20 cellular contexts compared by ENCODE assay signal in the genomic region with DNA sequence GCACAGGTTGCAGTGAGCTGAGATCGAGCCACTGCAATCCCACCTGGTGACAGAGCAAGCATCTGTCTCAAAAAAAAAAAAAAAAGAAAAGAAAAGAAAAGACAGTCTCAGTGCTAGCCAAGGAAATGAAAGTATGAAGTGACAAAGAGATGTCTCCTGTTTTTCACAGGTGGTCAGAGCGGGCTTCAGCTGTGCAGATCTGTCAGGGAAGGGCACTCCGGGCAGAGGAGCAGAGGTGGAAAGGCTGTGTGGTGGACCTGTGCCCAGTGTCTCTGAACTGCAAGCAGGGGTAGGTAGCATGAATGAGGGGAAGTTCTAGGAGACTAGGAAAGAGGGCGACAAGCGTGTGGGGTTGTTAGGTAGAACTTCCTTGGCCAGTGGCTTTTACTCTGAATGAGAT.
A peak's percentile ranks its signal among the peaks of the same experiment; 100 is the strongest.
DNase-seq lines count a peak whose midpoint lies in the region; ATAC-seq and TF ChIP-seq lines count a peak whose summit lies in the region.
"Had no signal": no experiment of that assay in that cellular context is flagged by ENCODE, and none has a peak within 500 bp of the region (broad histone marks: within the 10 kb centered on the region; RNA-seq: fewer than 3 reads in every experiment).

No MANE protein-coding gene starts in this region.

- H3K4me3 Mint-ChIP-seq in CD8-positive, alpha-beta T cell, result peak overlapping the region; percentile 84
- peak overlapping the region; percentile 76 to 86 for H3K4me3 Mint-ChIP-seq in activated T-cell treated with anti-CD3 and anti-CD28 coated beads, Interleukin-2, amount 50 U/mL, for 72 hours
- peak overlapping the region; percentile 80 for H3K4me3 Mint-ChIP-seq in natural killer cell treated with Interleukin-12 subunit alpha and Interleukin-12 subunit beta and Interleukin-15 and Interleukin-18, amount 100 ng/mL, for 72 hours
- H3K4me3 Mint-ChIP-seq: GM23338 had no signal

- H3K27ac Mint-ChIP-seq in CD8-positive, alpha-beta T cell, result peak overlapping the region; percentile 97
- H3K27ac Mint-ChIP-seq in activated T-cell treated with anti-CD3 and anti-CD28 coated beads, Interleukin-2, amount 50 U/mL, for 72 hours, result peak overlapping the region; percentile 85
- H3K27ac Mint-ChIP-seq in natural killer cell treated with Interleukin-12 subunit alpha and Interleukin-12 subunit beta and Interleukin-15 and Interleukin-18, amount 100 ng/mL, for 72 hours, result peak overlapping the region; percentile 84 to 85
- H3K27ac Mint-ChIP-seq: GM23338 had no signal

- CTCF ChIA-PET in CD8-positive, alpha-beta T cell (lab: Charles Lee), result interaction anchor here (1.1 to 2.7 kb wide), 5 partner anchors 9 to 82 kb away, joined by 3 to 13 read pairs (median 5); partner anchors contain the start of gene CD247

- H4K20me1 ChIP-seq in MM.1S (ENCODE audit: insufficient read depth, low read length), result no peaks in the 10 kb centered on the region

- H3K4me3 ChIP-seq in CD8-positive, alpha-beta T cell (ENCODE audit: low read depth, low read length), result peak overlapping the region; percentile 14
- peak overlapping the region; percentile 23 for H3K4me3 ChIP-seq in MM.1S (ENCODE audit: low read length)
- H3K4me3 ChIP-seq: GM23338, heart right ventricle, lower lobe of right lung, SK-N-MC, tibial nerve had no signal

- no peaks in the 10 kb centered on the region for H3K79me2 ChIP-seq in MM.1S (ENCODE audit: low read length)

- H3K9ac ChIP-seq in MM.1S (ENCODE audit: low read length), result peak overlapping the region; percentile 32; the same call in 1 of the 2 replicates

- no peaks in the 10 kb centered on the region for H3K9me2 ChIP-seq in MM.1S (replicated peaks; ENCODE audit: insufficient read depth, low read length)

- H3F3A ChIP-seq in MM.1S (ENCODE audit: insufficient read depth, low read length), result peaks cover 20% of the 10 kb centered on the region

- no peaks in the 10 kb centered on the region for H3K27me3 Mint-ChIP-seq in CD8-positive, alpha-beta T cell (ENCODE audit: low read depth)
- no peaks in the 10 kb centered on the region for H3K27me3 Mint-ChIP-seq in activated T-cell treated with anti-CD3 and anti-CD28 coated beads, Interleukin-2, amount 50 U/mL, for 72 hours (ENCODE audit: low read depth)
- no peaks in the 10 kb centered on the region for H3K27me3 Mint-ChIP-seq in natural killer cell treated with Interleukin-12 subunit alpha and Interleukin-12 subunit beta and Interleukin-15 and Interleukin-18, amount 100 ng/mL, for 72 hours

- peaks cover 22% of the 10 kb centered on the region for H3K36me3 Mint-ChIP-seq in CD8-positive, alpha-beta T cell
- peaks cover 0 to 1% of the 10 kb centered on the region in 2 donors for H3K36me3 Mint-ChIP-seq in activated T-cell treated with anti-CD3 and anti-CD28 coated beads, Interleukin-2, amount 50 U/mL, for 72 hours (ENCODE audit: insufficient read depth in 2 of 2)
- H3K36me3 Mint-ChIP-seq in natural killer cell treated with Interleukin-12 subunit alpha and Interleukin-12 subunit beta and Interleukin-15 and Interleukin-18, amount 100 ng/mL, for 72 hours, result no peaks in the 10 kb centered on the region

- POLR2A ChIA-PET in CD8-positive, alpha-beta T cell (lab: Charles Lee), result interaction anchor here (0.6 to 3.3 kb wide), 7 partner anchors 9 to 230 kb away, joined by 3 to 19 read pairs (median 3); partner anchors contain the start of genes CD247 and POU2F1

- peak overlapping the region; percentile 11 for H3K27ac ChIP-seq in CD8-positive, alpha-beta T cell (ENCODE audit: low read depth, low read length)
- peak overlapping the region; percentile 30; the same call in 1 of the 2 replicates for H3K27ac ChIP-seq in MM.1S (ENCODE audit: low read length)
- H3K27ac ChIP-seq: lower lobe of right lung, SK-N-MC, tibial nerve had no signal

- no peak for ATAC-seq in CD8-positive, alpha-beta T cell
- ATAC-seq in activated T-cell treated with anti-CD3 and anti-CD28 coated beads, Interleukin-2, amount 50 U/mL, for 72 hours (replicated peaks in 1 of 2), result no peak
- ATAC-seq in natural killer cell treated with Interleukin-12 subunit alpha and Interleukin-12 subunit beta and Interleukin-15 and Interleukin-18, amount 100 ng/mL, for 72 hours, result peak; percentile 30 to 39
- ATAC-seq: GM23338, heart right ventricle, lower lobe of right lung had no signal

- H3K4me1 ChIP-seq in CD8-positive, alpha-beta T cell (ENCODE audit: insufficient read depth, low read length), result peaks cover 79% of the 10 kb centered on the region
- peaks cover 27% of the 10 kb centered on the region for H3K4me1 ChIP-seq in MM.1S (ENCODE audit: low read length)
- H3K4me1 ChIP-seq: BE2C, tibial nerve had no signal

- peak overlapping the region; percentile 56 for H3K4me2 ChIP-seq in MM.1S (ENCODE audit: low read depth, low read length)
- H3K4me2 ChIP-seq: GM23338 had no signal

- H3K9me3 ChIP-seq in CD8-positive, alpha-beta T cell (ENCODE audit: low read length), result no peaks in the 10 kb centered on the region
- no peaks in the 10 kb centered on the region for H3K9me3 ChIP-seq in MM.1S (replicated peaks; ENCODE audit: insufficient read depth, low read length)
- H3K9me3 ChIP-seq: BE2C, heart right ventricle, lower lobe of right lung, tibial nerve had no signal

- TF ChIP-seq CTCF in CD8-positive, alpha-beta T cell (IDR thresholded peaks at IDR 0.05), result no peak
- no peak for TF ChIP-seq CTCF in MM.1S (IDR thresholded peaks at IDR 0.05; ENCODE audit: low read length)

- H2AFZ ChIP-seq in MM.1S (ENCODE audit: low read length), result peak overlapping the region; percentile 72
- H2AFZ ChIP-seq: GM23338 had no signal

- intact Hi-C loops in CD8-positive, alpha-beta T cell (cut with DNase I, micrococcal nuclease), result loop anchor here in 1 of 2 experiments (10.0 kb wide), 1 partner anchor 184 kb away; the partner anchor contains the start of gene RCSD1

- H3K36me3 ChIP-seq in CD8-positive, alpha-beta T cell (ENCODE audit: insufficient read depth, low read length), result no peaks in the 10 kb centered on the region
- H3K36me3 ChIP-seq in MM.1S (replicated peaks; ENCODE audit: insufficient read depth, low read length), result no peaks in the 10 kb centered on the region
- H3K36me3 ChIP-seq: BE2C, heart right ventricle, lower lobe of right lung, tibial nerve had no signal

- peaks cover 75% of the 10 kb centered on the region for H3K4me1 Mint-ChIP-seq in CD8-positive, alpha-beta T cell (ENCODE audit: low read depth)
- H3K4me1 Mint-ChIP-seq in activated T-cell treated with anti-CD3 and anti-CD28 coated beads, Interleukin-2, amount 50 U/mL, for 72 hours (ENCODE audit: low read depth), result peaks cover 76% of the 10 kb centered on the region
- peaks cover 62 to 70% of the 10 kb centered on the region in 2 donors for H3K4me1 Mint-ChIP-seq in natural killer cell treated with Interleukin-12 subunit alpha and Interleukin-12 subunit beta and Interleukin-15 and Interleukin-18, amount 100 ng/mL, for 72 hours (ENCODE audit: low read depth in 2 of 2)

- DNase-seq in CD8-positive, alpha-beta T cell, result peak in 1 of 7 experiments; percentile 37
- peak; percentile 70 for DNase-seq in MM.1S
- no peak for DNase-seq in activated T-cell treated with anti-CD3 and anti-CD28 coated beads, Interleukin-2, amount 50 U/mL, for 72 hours
- peak; percentile 78 for DNase-seq in natural killer cell treated with Interleukin-12 subunit alpha and Interleukin-12 subunit beta and Interleukin-15 and Interleukin-18, amount 100 ng/mL, for 72 hours (ENCODE audit: low spot score)
- no peak for DNase-seq in putamen (ENCODE audit: low spot score)
- no peak for DNase-seq in NCI-H69 (lab: John Stamatoyannopoulos, UW)
- no peak for DNase-seq in effector CD4-positive, alpha-beta T cell
- DNase-seq: amniotic stem cell, BE2C, caudate nucleus, heart right ventricle, lower lobe of right lung, MV-4-11, NCI-H2029, NCI-H524, OCI-M1, small intestine had no signal

- H3K27me3 ChIP-seq in CD8-positive, alpha-beta T cell (ENCODE audit: insufficient read depth, low read length), result no peaks in the 10 kb centered on the region
- no peaks in the 10 kb centered on the region for H3K27me3 ChIP-seq in MM.1S (replicated peaks; ENCODE audit: insufficient read depth, low read length)
- H3K27me3 ChIP-seq: BE2C, tibial nerve had no signal

- H3K9me3 Mint-ChIP-seq in CD8-positive, alpha-beta T cell, result no peaks in the 10 kb centered on the region
- no peaks in the 10 kb centered on the region for H3K9me3 Mint-ChIP-seq in activated T-cell treated with anti-CD3 and anti-CD28 coated beads, Interleukin-2, amount 50 U/mL, for 72 hours
- no peaks in the 10 kb centered on the region for H3K9me3 Mint-ChIP-seq in natural killer cell treated with Interleukin-12 subunit alpha and Interleukin-12 subunit beta and Interleukin-15 and Interleukin-18, amount 100 ng/mL, for 72 hours
- H3K9me3 Mint-ChIP-seq: GM23338 had no signal

Comparison
In these comparisons a context has a peak if more than half of its experiments do, and no peak if none do; other contexts are left out.
1. ATAC-seq: peak in natural killer cell treated with Interleukin-12 subunit alpha and Interleukin-12 subunit beta and Interleukin-15 and Interleukin-18, amount 100 ng/mL, for 72 hours (2 of 2); none in CD8-positive, alpha-beta T cell (single experiment) and activated T-cell treated with anti-CD3 and anti-CD28 coated beads, Interleukin-2, amount 50 U/mL, for 72 hours (0 of 2).
2. DNase-seq: peak in MM.1S (single experiment) and natural killer cell treated with Interleukin-12 subunit alpha and Interleukin-12 subunit beta and Interleukin-15 and Interleukin-18, amount 100 ng/mL, for 72 hours (single experiment); none in activated T-cell treated with anti-CD3 and anti-CD28 coated beads, Interleukin-2, amount 50 U/mL, for 72 hours (0 of 2), putamen (single experiment), NCI-H69 (single experiment) and effector CD4-positive, alpha-beta T cell (single experiment).
3. Peak in every context shown above with its lines, with median percentiles within 50 percentile points of each other: H3K27ac Mint-ChIP-seq and H3K4me3 Mint-ChIP-seq.